In genomic region chr1:49045371-49045770, GRCh38 we compare ENCODE assay signal across 29 cellular contexts.
"Had no signal": no experiment of that assay in that cellular context is flagged by ENCODE, and none has a peak within 500 bp of the region (broad histone marks: within the 10 kb centered on the region; RNA-seq: fewer than 3 reads in every experiment).

No MANE protein-coding gene starts in this region.

- H3K27ac ChIP-seq: adrenal gland, body of pancreas, esophagus muscularis mucosa, foreskin keratinocyte, gastroesophageal sphincter, heart right ventricle, WERI-Rb-1 had no signal

- H3K9me3 ChIP-seq: adrenal gland, body of pancreas, esophagus muscularis mucosa, gastroesophageal sphincter, heart right ventricle had no signal

- H3K36me3 ChIP-seq: adrenal gland, esophagus muscularis mucosa, gastroesophageal sphincter, heart right ventricle, WERI-Rb-1 had no signal

- H3K27me3 ChIP-seq: adrenal gland, body of pancreas, esophagus muscularis mucosa, foreskin keratinocyte, gastroesophageal sphincter, heart right ventricle had no signal

- H3K4me1 ChIP-seq: adrenal gland, body of pancreas, esophagus muscularis mucosa, foreskin keratinocyte, gastroesophageal sphincter, heart right ventricle had no signal

- DNase-seq: activated B cell treated with CpG ODN at 0.5 μM for 24 hours; activated CD4-positive, alpha-beta memory T cell treated with anti-CD3 and anti-CD28 coated beads for 36 hours; activated CD4-positive, alpha-beta T cell treated with anti-CD3 and anti-CD28 coated beads, Interleukin-2, amount 10 ng/mL, durations not matched to agents 24 days and 14 days; activated CD8-positive, alpha-beta memory T cell treated with anti-CD3 and anti-CD28 coated beads, Interleukin-2, amount 10 ng/mL, durations not matched to agents 7 days and 5 days; activated CD8-positive, alpha-beta memory T cell treated with anti-CD3 and anti-CD28 coated beads, Interleukin-2, amount 50 U/mL, for 4 hours; activated CD8-positive, alpha-beta T cell treated with anti-CD3 and anti-CD28 coated beads, Interleukin-2, amount 10 ng/mL, durations not matched to agents 7 days and 5 days; activated effector memory CD4-positive, alpha-beta T cell treated with anti-CD3 and anti-CD28 coated beads, Interleukin-2, amount 50 U/mL, for 16 hours; activated naive CD4-positive, alpha-beta T cell treated with anti-CD3 and anti-CD28 coated beads for 36 hours; activated naive CD8-positive, alpha-beta T cell treated with anti-CD3 and anti-CD28 coated beads for 36 hours; activated naive CD8-positive, alpha-beta T cell treated with anti-CD3 and anti-CD28 coated beads, Interleukin-2, amount 50 U/mL, for 24 hours; activated T-cell treated with anti-CD3 and anti-CD28 coated beads, Interleukin-2, amount 50 U/mL, for 1 hour; activated T-cell treated with anti-CD3 and anti-CD28 coated beads, Interleukin-2, amount 50 U/mL, for 48 hours; adrenal gland; amygdala; aorta; body of pancreas; caudate nucleus; cortex of kidney; dermis blood vessel endothelial cell; effector CD4-positive, alpha-beta T cell; effector memory CD8-positive, alpha-beta T cell; erythroblast; foreskin keratinocyte; heart right ventricle; T-helper 17 cell; T1000; WERI-Rb-1 had no signal

- H3K4me3 ChIP-seq: adrenal gland, body of pancreas, esophagus muscularis mucosa, gastroesophageal sphincter, heart right ventricle had no signal
